ENCODE assay signal across 10 cellular contexts in genomic region chr2:134262666-134263065, GRCh38. TPM values are rescaled to one million over a fixed set of nuclear protein-coding genes. Genes with fewer than 3 reads are reported as not detected.
A peak's percentile ranks its signal among the peaks of the same experiment; 100 is the strongest.
DNase-seq lines count a peak whose midpoint lies in the region; ATAC-seq, FAIRE-seq and TF ChIP-seq lines count a peak whose summit lies in the region.
"Had no signal": no experiment of that assay in that cellular context is flagged by ENCODE, and none has a peak within 500 bp of the region (broad histone marks: within the 10 kb centered on the region; RNA-seq: fewer than 3 reads in every experiment).

No MANE protein-coding gene starts in this region.

- no peaks in the 10 kb centered on the region for H3K9me3 Mint-ChIP-seq in activated naive CD8-positive, alpha-beta T cell treated with anti-CD3 and anti-CD28 coated beads, Interleukin-2, amount 10 ng/mL, durations not matched to agents 7 days and 5 days
- H3K9me3 Mint-ChIP-seq in activated T-helper 2 cell treated with anti-CD3 and anti-CD28 coated beads, Interferon-gamma antibody, Interleukin-2, Interleukin-4, amounts not matched to agents 10 μg/mL and 5 μg/mL and 100 μg/mL, durations not matched to agents 14 hours and 24 hours and 36 hours = no peaks in the 10 kb centered on the region

- no peak overlapping the region for H3K4me2 ChIP-seq in mammary epithelial cell (ENCODE audit: insufficient read depth, low read depth, low read length)

- H4K20me1 ChIP-seq in mammary epithelial cell (ENCODE audit: insufficient read depth, low read length) = no peaks in the 10 kb centered on the region

- no peaks in the 10 kb centered on the region for H3K9me3 ChIP-seq in mammary epithelial cell (replicated peaks; ENCODE audit: insufficient read depth, low read length)

- H3K4me3 ChIP-seq in mammary epithelial cell (replicated peaks in 1 of 3; ENCODE audit: insufficient read depth in 1 of 3, low read depth in 2 of 3, low read length in 3 of 3) = no peak overlapping the region

- FAIRE-seq in GM18507 (lab: Jason Lieb, UNC) = peak; percentile 24
- FAIRE-seq: endometrium had no signal

- H3K4me1 Mint-ChIP-seq in activated naive CD8-positive, alpha-beta T cell treated with anti-CD3 and anti-CD28 coated beads, Interleukin-2, amount 10 ng/mL, durations not matched to agents 7 days and 5 days = peaks cover 55% of the 10 kb centered on the region
- peaks cover 23% of the 10 kb centered on the region for H3K4me1 Mint-ChIP-seq in activated T-helper 2 cell treated with anti-CD3 and anti-CD28 coated beads, Interferon-gamma antibody, Interleukin-2, Interleukin-4, amounts not matched to agents 10 μg/mL and 5 μg/mL and 100 μg/mL, durations not matched to agents 14 hours and 24 hours and 36 hours (ENCODE audit: low read depth)

- H3K27ac Mint-ChIP-seq in activated naive CD8-positive, alpha-beta T cell treated with anti-CD3 and anti-CD28 coated beads, Interleukin-2, amount 10 ng/mL, durations not matched to agents 7 days and 5 days = peak overlapping the region; percentile 13
- no peak overlapping the region for H3K27ac Mint-ChIP-seq in activated T-helper 2 cell treated with anti-CD3 and anti-CD28 coated beads, Interferon-gamma antibody, Interleukin-2, Interleukin-4, amounts not matched to agents 10 μg/mL and 5 μg/mL and 100 μg/mL, durations not matched to agents 14 hours and 24 hours and 36 hours

- no peak for TF ChIP-seq CTCF in mammary epithelial cell (conservative IDR thresholded peaks at IDR 0.05 in 1 of 2, IDR thresholded peaks at IDR 0.05 in 1 of 2; ENCODE audit: extremely low read depth in 1 of 2, insufficient read depth in 1 of 2, low read depth in 1 of 2, low read length in 2 of 2)

- dilution Hi-C loops in mammary epithelial cell (cut with HindIII; ENCODE audit: low sequenced_read_pairs) = no loop called here

- in situ Hi-C loops in mammary epithelial cell (cut with MboI; ENCODE audit: low sequenced_read_pairs in 2 of 2) = no loop called here

- peaks cover 28% of the 10 kb centered on the region for H3K79me2 ChIP-seq in mammary epithelial cell (ENCODE audit: insufficient read depth, low read length)

- H3K27me3 ChIP-seq in mammary epithelial cell (ENCODE audit: insufficient read depth, low read length) = no peaks in the 10 kb centered on the region

- peak; percentile 53 for ATAC-seq in GM21390 (IDR thresholded peaks at IDR 0.05; ENCODE audit: unreplicated experiment)
- peak; percentile 46 for ATAC-seq in HG03139 (IDR thresholded peaks at IDR 0.05; ENCODE audit: unreplicated experiment)
- no peak for ATAC-seq in activated naive CD8-positive, alpha-beta T cell treated with anti-CD3 and anti-CD28 coated beads, Interleukin-2, amount 10 ng/mL, durations not matched to agents 7 days and 5 days (ENCODE audit: low read depth)

- DNase-seq in GM18507 (ENCODE audit: extremely low spot score, insufficient read length, low read depth) (no peak), putamen (ENCODE audit: low spot score) (no peak), NCI-H2196 treated with DMSO at 0.1 percent for 48 hours (lab: John Stamatoyannopoulos, UW; ENCODE audit: unreplicated experiment) (no peak), mammary epithelial cell (no peak)
- no peak for DNase-seq in activated naive CD8-positive, alpha-beta T cell treated with anti-CD3 and anti-CD28 coated beads, Interleukin-2, amount 10 ng/mL, durations not matched to agents 7 days and 5 days
- no peak for DNase-seq in activated T-helper 2 cell treated with anti-CD3 and anti-CD28 coated beads, Interferon-gamma antibody, Interleukin-2, Interleukin-4, amounts not matched to agents 10 μg/mL and 5 μg/mL and 100 μg/mL, durations not matched to agents 14 hours and 24 hours and 36 hours (ENCODE audit: low spot score)
- DNase-seq: activated gamma-delta T cell had no signal

- no peak overlapping the region for H3K9ac ChIP-seq in mammary epithelial cell (ENCODE audit: insufficient read depth, low read length)

- BruUV-seq in mammary epithelial cell (replicated peaks; lab: Mats Ljungman, UMichigan) = no TSS peak

- H3K36me3 Mint-ChIP-seq in activated naive CD8-positive, alpha-beta T cell treated with anti-CD3 and anti-CD28 coated beads, Interleukin-2, amount 10 ng/mL, durations not matched to agents 7 days and 5 days = peaks cover 8% of the 10 kb centered on the region
- no peaks in the 10 kb centered on the region for H3K36me3 Mint-ChIP-seq in activated T-helper 2 cell treated with anti-CD3 and anti-CD28 coated beads, Interferon-gamma antibody, Interleukin-2, Interleukin-4, amounts not matched to agents 10 μg/mL and 5 μg/mL and 100 μg/mL, durations not matched to agents 14 hours and 24 hours and 36 hours (ENCODE audit: low read depth)

- WGBS in mammary epithelial cell (ENCODE audit: low coverage, missing lambda C conversion rate) = 93% methylated on average over 2 of the region's 2 CpGs

- H3K36me3 ChIP-seq in mammary epithelial cell (ENCODE audit: insufficient read depth, low read length) = no peaks in the 10 kb centered on the region

- H2AFZ ChIP-seq in mammary epithelial cell (ENCODE audit: low read depth, low read length) = no peak overlapping the region

- POLR2A ChIA-PET in activated naive CD8-positive, alpha-beta T cell treated with anti-CD3 and anti-CD28 coated beads, Interleukin-2, amount 10 ng/mL, durations not matched to agents 7 days and 5 days (lab: Charles Lee) = interaction anchor here (0.6 to 1.5 kb wide), 5 partner anchors 10 to 149 kb away, joined by 3 to 5 read pairs (median 4); partner anchors contain the start of gene MGAT5

- no peak overlapping the region for H3K27ac ChIP-seq in mammary epithelial cell (ENCODE audit: insufficient read depth, low read depth, low read length)

- intact Hi-C loops in activated T-helper 2 cell treated with anti-CD3 and anti-CD28 coated beads, Interferon-gamma antibody, Interleukin-2, Interleukin-4, amounts not matched to agents 10 μg/mL and 5 μg/mL and 100 μg/mL, durations not matched to agents 14 hours and 24 hours and 36 hours (cut with micrococcal nuclease) = no loop called here
- intact Hi-C loops in mammary epithelial cell (cut with micrococcal nuclease) = no loop called here

- peak overlapping the region; percentile 7 for H3K4me3 Mint-ChIP-seq in activated naive CD8-positive, alpha-beta T cell treated with anti-CD3 and anti-CD28 coated beads, Interleukin-2, amount 10 ng/mL, durations not matched to agents 7 days and 5 days
- no peak overlapping the region for H3K4me3 Mint-ChIP-seq in activated T-helper 2 cell treated with anti-CD3 and anti-CD28 coated beads, Interferon-gamma antibody, Interleukin-2, Interleukin-4, amounts not matched to agents 10 μg/mL and 5 μg/mL and 100 μg/mL, durations not matched to agents 14 hours and 24 hours and 36 hours (ENCODE audit: low read depth)

- no peaks in the 10 kb centered on the region for H3K27me3 Mint-ChIP-seq in activated naive CD8-positive, alpha-beta T cell treated with anti-CD3 and anti-CD28 coated beads, Interleukin-2, amount 10 ng/mL, durations not matched to agents 7 days and 5 days
- H3K27me3 Mint-ChIP-seq in activated T-helper 2 cell treated with anti-CD3 and anti-CD28 coated beads, Interferon-gamma antibody, Interleukin-2, Interleukin-4, amounts not matched to agents 10 μg/mL and 5 μg/mL and 100 μg/mL, durations not matched to agents 14 hours and 24 hours and 36 hours (ENCODE audit: low read depth) = peaks cover 43% of the 10 kb centered on the region

- no peaks in the 10 kb centered on the region for H3K4me1 ChIP-seq in mammary epithelial cell (ENCODE audit: insufficient read depth, low read length)

- CTCF ChIA-PET in mammary epithelial cell (lab: Charles Lee; ENCODE audit: low non-redundant PET) = no interaction called here

RNA-seq across cellular contexts. Expression of gene MGAT5, which starts 8.8 kb away (rescaled TPM):
- total RNA-seq in activated naive CD8-positive, alpha-beta T cell treated with anti-CD3 and anti-CD28 coated beads, Interleukin-2, amount 10 ng/mL, durations not matched to agents 7 days and 5 days = 10 to 100 TPM; 66.3 to 70.9 TPM
- total RNA-seq in activated T-helper 2 cell treated with anti-CD3 and anti-CD28 coated beads, Interferon-gamma antibody, Interleukin-2, Interleukin-4, amounts not matched to agents 10 μg/mL and 5 μg/mL and 100 μg/mL, durations not matched to agents 14 hours and 24 hours and 36 hours = 14.0 and 14.1 TPM in 2 replicates
- 10 to 100 TPM; 43.3 to 63.2 TPM for total RNA-seq in mammary epithelial cell
- 22.9 TPM for polyA plus RNA-seq in mammary epithelial cell
- 68.7 TPM for polyA minus RNA-seq in mammary epithelial cell
